9 cellular contexts compared by ENCODE assay signal in the genomic region with DNA sequence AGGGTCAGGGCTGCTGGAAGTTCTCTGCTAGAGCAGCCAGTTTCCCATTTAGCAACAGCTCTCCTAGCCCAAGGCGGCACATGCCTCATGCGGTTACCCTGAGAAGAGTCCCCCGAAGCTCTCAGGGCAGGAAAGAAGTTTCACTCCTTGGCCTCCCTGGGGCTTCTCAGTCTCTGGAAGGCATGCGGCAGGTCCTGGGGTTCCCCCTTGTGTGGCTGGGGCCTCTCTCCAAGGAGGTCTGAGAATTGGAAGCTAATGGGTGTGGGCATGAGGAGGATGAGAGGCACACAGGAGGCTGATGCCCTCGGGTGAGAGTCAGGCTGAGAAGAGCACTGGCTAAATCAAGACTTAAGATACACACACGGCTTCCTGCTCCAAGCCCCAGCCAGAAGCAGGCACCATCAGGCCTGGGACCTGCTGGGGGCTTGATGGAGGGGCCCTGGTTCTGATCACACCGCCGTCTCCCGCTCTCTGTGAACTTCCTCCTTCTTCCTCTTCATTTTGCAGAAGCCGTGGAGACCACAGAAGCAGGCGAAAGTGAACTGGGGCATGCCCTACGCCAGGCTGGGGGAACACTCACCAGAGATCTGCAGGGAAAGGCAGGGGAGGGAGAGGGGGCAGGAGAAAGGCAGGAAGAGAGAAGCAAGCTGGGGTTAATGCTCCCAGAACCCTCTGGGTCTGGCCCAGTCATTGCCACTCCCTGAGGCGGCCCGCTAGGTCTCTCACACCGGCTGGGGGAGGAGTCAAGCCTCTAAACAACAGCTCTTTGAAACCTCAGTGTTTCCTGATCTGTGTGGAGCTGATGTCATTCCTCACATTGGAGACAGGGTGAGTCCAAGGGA. TPM values are rescaled to one million over a fixed set of nuclear protein-coding genes. Genes with fewer than 3 reads are reported as not detected.
DNase-seq lines count a peak whose midpoint lies in the region; ATAC-seq, FAIRE-seq and TF ChIP-seq lines count a peak whose summit lies in the region.
"Had no signal": no experiment of that assay in that cellular context is flagged by ENCODE, and none has a peak within 500 bp of the region (broad histone marks: within the 10 kb centered on the region; RNA-seq: fewer than 3 reads in every experiment).

No MANE protein-coding gene starts in this region.

- no peak overlapping the region for H4K5ac ChIP-seq in H1 (ENCODE audit: insufficient read length, low read depth, low read length)

- no peak for TF ChIP-seq RAD21 in H1 (IDR thresholded peaks at IDR 0.05 in 1 of 2, conservative IDR thresholded peaks at IDR 0.05 in 1 of 2; ENCODE audit: low read depth in 2 of 2, low read length in 2 of 2)

- ATAC-seq in HG02870 (IDR thresholded peaks at IDR 0.05; ENCODE audit: unreplicated experiment) (peak; percentile 70), HG02970 (IDR thresholded peaks at IDR 0.05; ENCODE audit: low FRiP score, unreplicated experiment) (no peak)
- ATAC-seq in natural killer cell treated with Interleukin-12 subunit alpha and Interleukin-12 subunit beta and Interleukin-15 and Interleukin-18, amount 100 ng/mL, for 72 hours, result peak; percentile 85 to 92

- CTCF ChIA-PET in activated CD4-positive, alpha-beta memory T cell treated with anti-CD3 and anti-CD28 coated beads, Interleukin-2, amount 10 ng/mL, durations not matched to agents 7 days and 5 days (lab: Charles Lee), result interaction anchor here (0.5 to 3.2 kb wide), 15 partner anchors 9 to 379 kb away, joined by 3 to 30 read pairs (median 4); no protein-coding TSS in a partner anchor
- CTCF ChIA-PET in H1 (lab: Charles Lee; ENCODE audit: partially characterized antibody), result interaction anchor here (0.8 to 30.2 kb wide), 15 partner anchors 13 to 218 kb away, joined by 3 to 767 read pairs (median 4); partner anchors contain the start of genes BLACAT1 and LEMD1

- DNase-seq in GM12891 (ENCODE audit: insufficient read length, low spot score), result peak; percentile 68
- peak; percentile 95 for DNase-seq in NCI-H510A (lab: John Stamatoyannopoulos, UW)
- DNase-seq in activated CD4-positive, alpha-beta memory T cell treated with anti-CD3 and anti-CD28 coated beads, Interleukin-2, amount 10 ng/mL, durations not matched to agents 7 days and 5 days, result peak; percentile 83
- DNase-seq in H1 (ENCODE audit: low read depth in 1 of 2, low spot score in 2 of 2), result peak in 1 of 2 experiments; percentile 65
- peak; percentile 65 for DNase-seq in natural killer cell treated with Interleukin-12 subunit alpha and Interleukin-12 subunit beta and Interleukin-15 and Interleukin-18, amount 100 ng/mL, for 72 hours (ENCODE audit: low spot score)
- peak; percentile 93 for DNase-seq in testis

- H2BK5ac ChIP-seq in H1 (ENCODE audit: low read depth, low read length), result peak overlapping the region; percentile 69; the same call in 1 of the 2 replicates

- no peak overlapping the region for H3K23ac ChIP-seq in H1 (ENCODE audit: insufficient read length)

- H3K4ac ChIP-seq in H1 (replicated peaks; ENCODE audit: insufficient read length, low read depth, low read length), result no peak overlapping the region

- peak overlapping the region; percentile 88 for H3K27ac Mint-ChIP-seq in activated CD4-positive, alpha-beta memory T cell treated with anti-CD3 and anti-CD28 coated beads, Interleukin-2, amount 10 ng/mL, durations not matched to agents 7 days and 5 days
- H3K27ac Mint-ChIP-seq in natural killer cell treated with Interleukin-12 subunit alpha and Interleukin-12 subunit beta and Interleukin-15 and Interleukin-18, amount 100 ng/mL, for 72 hours, result peak overlapping the region; percentile 61 to 62

- H3K79me1 ChIP-seq in H1 (ENCODE audit: low read depth, low read length), result peaks cover 2% of the 10 kb centered on the region; the same call in 1 of the 2 replicates

- H3K9me3 Mint-ChIP-seq in activated CD4-positive, alpha-beta memory T cell treated with anti-CD3 and anti-CD28 coated beads, Interleukin-2, amount 10 ng/mL, durations not matched to agents 7 days and 5 days, result no peaks in the 10 kb centered on the region
- no peaks in the 10 kb centered on the region for H3K9me3 Mint-ChIP-seq in natural killer cell treated with Interleukin-12 subunit alpha and Interleukin-12 subunit beta and Interleukin-15 and Interleukin-18, amount 100 ng/mL, for 72 hours

- TF ChIP-seq CTCF in H1 (IDR thresholded peaks at IDR 0.05; ENCODE audit: control extremely low read depth in 1 of 3, insufficient read depth in 1 of 3, low read depth in 1 of 3, low read length in 3 of 3) (no peak), testis (IDR thresholded peaks at IDR 0.05) (no peak)

- H3K27ac ChIP-seq in H1 (ENCODE audit: low read depth, low read length) (no peak overlapping the region), testis (peak overlapping the region; percentile 60)

- H3K18ac ChIP-seq in H1 (ENCODE audit: extremely low read depth, low read length), result peak overlapping the region; percentile 85

- H3K79me2 ChIP-seq in H1 (ENCODE audit: control insufficient read depth in 1 of 2, insufficient read depth in 2 of 2, low read length in 2 of 2), result no peaks in the 10 kb centered on the region

- no peak overlapping the region; a peak in 1 of 7 replicates for H3K9ac ChIP-seq in H1 (replicated peaks in 1 of 4; ENCODE audit: extremely low read depth in 1 of 4, low read depth in 3 of 4, low read length in 3 of 4)

- peaks cover 26% of the 10 kb centered on the region for H3K4me1 Mint-ChIP-seq in activated CD4-positive, alpha-beta memory T cell treated with anti-CD3 and anti-CD28 coated beads, Interleukin-2, amount 10 ng/mL, durations not matched to agents 7 days and 5 days
- peaks cover 29 to 33% of the 10 kb centered on the region in 2 donors for H3K4me1 Mint-ChIP-seq in natural killer cell treated with Interleukin-12 subunit alpha and Interleukin-12 subunit beta and Interleukin-15 and Interleukin-18, amount 100 ng/mL, for 72 hours (ENCODE audit: low read depth in 2 of 2)

- H3K27me3 Mint-ChIP-seq in activated CD4-positive, alpha-beta memory T cell treated with anti-CD3 and anti-CD28 coated beads, Interleukin-2, amount 10 ng/mL, durations not matched to agents 7 days and 5 days, result no peaks in the 10 kb centered on the region
- H3K27me3 Mint-ChIP-seq in natural killer cell treated with Interleukin-12 subunit alpha and Interleukin-12 subunit beta and Interleukin-15 and Interleukin-18, amount 100 ng/mL, for 72 hours, result peaks cover 0 to 4% of the 10 kb centered on the region in 2 donors

- H3K4me3 Mint-ChIP-seq in activated CD4-positive, alpha-beta memory T cell treated with anti-CD3 and anti-CD28 coated beads, Interleukin-2, amount 10 ng/mL, durations not matched to agents 7 days and 5 days, result peak overlapping the region; percentile 72
- H3K4me3 Mint-ChIP-seq in natural killer cell treated with Interleukin-12 subunit alpha and Interleukin-12 subunit beta and Interleukin-15 and Interleukin-18, amount 100 ng/mL, for 72 hours, result peak overlapping the region; percentile 80

- TF ChIP-seq EP300 in H1 (IDR thresholded peaks at IDR 0.05; ENCODE audit: borderline replicate concordance in 1 of 2, low read depth in 2 of 2, low read length in 2 of 2), result no peak

- H3K36me3 ChIP-seq in H1 (ENCODE audit: control insufficient read depth in 2 of 4, insufficient read depth in 4 of 4, low read length in 3 of 4), result no peaks in the 10 kb centered on the region; a peak in 1 of 8 replicates
- no peaks in the 10 kb centered on the region for H3K36me3 ChIP-seq in testis (ENCODE audit: low read depth, missing control alignments)

- H2AK5ac ChIP-seq in H1 (ENCODE audit: low read depth, low read length), result 0 out of 2 replicates have a peak overlapping the region, but pooled peaks have one; percentile 32

- peak overlapping the region; percentile 25 to 36; a peak in 1 of 4 replicates for H3K4me2 ChIP-seq in H1 (ENCODE audit: insufficient read depth in 1 of 2, low read depth in 2 of 2, low read length in 2 of 2)

- H3K36me3 Mint-ChIP-seq in activated CD4-positive, alpha-beta memory T cell treated with anti-CD3 and anti-CD28 coated beads, Interleukin-2, amount 10 ng/mL, durations not matched to agents 7 days and 5 days (ENCODE audit: low read depth), result no peaks in the 10 kb centered on the region
- no peaks in the 10 kb centered on the region for H3K36me3 Mint-ChIP-seq in natural killer cell treated with Interleukin-12 subunit alpha and Interleukin-12 subunit beta and Interleukin-15 and Interleukin-18, amount 100 ng/mL, for 72 hours

- H2BK15ac ChIP-seq in H1 (ENCODE audit: low read length), result 0 out of 2 replicates have a peak overlapping the region, but pooled peaks have one; percentile 10

- H3K27me3 ChIP-seq in H1 (replicated peaks in 1 of 4; ENCODE audit: control insufficient read depth in 3 of 4, extremely low read depth in 1 of 4, insufficient read depth in 3 of 4, low read length in 3 of 4) (peaks cover 0 to 10% (median 4%) of the 10 kb centered on the region in 4 experiments; a peak in 1 of 7 replicates), testis (no peaks in the 10 kb centered on the region)

- H4K8ac ChIP-seq in H1 (ENCODE audit: extremely low read depth, insufficient read depth, low read length), result no peak overlapping the region

- no peak overlapping the region for H3K14ac ChIP-seq in H1 (ENCODE audit: insufficient read length)

- H3K56ac ChIP-seq in H1 (replicated peaks; ENCODE audit: insufficient read length, low read depth, low read length), result no peak overlapping the region

- TF ChIP-seq POLR2A in GM12891 (IDR thresholded peaks at IDR 0.05; ENCODE audit: low read depth, low read length), result no peak
- TF ChIP-seq POLR2A in H1 (IDR thresholded peaks at IDR 0.05; ENCODE audit: control extremely low read depth in 1 of 2, low read depth in 2 of 2, low read length in 2 of 2), result 0 out of 3 replicates have a peak, but pooled peaks of 1 of the 2 experiments have one; percentile 17
- no peak for TF ChIP-seq POLR2A in testis (IDR thresholded peaks at IDR 0.05)

- WGBS in H1 (ENCODE audit: extremely low coverage in 1 of 2, insufficient coverage in 1 of 2, insufficient read length in 1 of 2, insufficient replicate concordance in 2 of 2, low coverage in 1 of 2, low lambda C conversion rate in 2 of 2, missing lambda C conversion rate in 1 of 2), 2 experiments, result 74% methylated on average over 15 of the region's 15 CpGs; no CpG with 5 or more reads in 1 of the 2 experiments
- WGBS in testis, 2 donors, result 65 to 80% methylated on average over 13 to 15 of the region's 15 CpGs

- peak overlapping the region; percentile 80; the same call in 1 of the 2 replicates for H2BK12ac ChIP-seq in H1 (ENCODE audit: low read depth, low read length)

- peak overlapping the region; percentile 64; the same call in 1 of the 2 replicates for H2BK20ac ChIP-seq in H1 (ENCODE audit: low read length)

- intact Hi-C loops in testis (cut with DNase I; ENCODE audit: low total_unique reads), result no loop called here

- H3K4me3 ChIP-seq in H1 (ENCODE audit: extremely low read depth in 1 of 4, insufficient read depth in 2 of 4, low read depth in 3 of 4, low read length in 4 of 4) (no peak overlapping the region), testis (no peak overlapping the region)

- H4K20me1 ChIP-seq in H1 (replicated peaks in 1 of 2; ENCODE audit: control insufficient read depth in 1 of 2, insufficient read depth in 2 of 2, low read length in 2 of 2), result peaks cover 0 to 2% of the 10 kb centered on the region in 2 experiments

- H3K4me1 ChIP-seq in H1 (replicated peaks in 1 of 4; ENCODE audit: control insufficient read depth in 3 of 4, insufficient read depth in 4 of 4, low read length in 3 of 4), result peaks cover 40 to 69% (median 53%) of the 10 kb centered on the region in 4 experiments
- H3K4me1 ChIP-seq in testis, result peaks cover 72% of the 10 kb centered on the region

- no peak overlapping the region for H2AFZ ChIP-seq in H1 (ENCODE audit: low read length)

- 0 out of 2 replicates have a peak, but pooled peaks cover 2% of the 10 kb centered on the region for H3K23me2 ChIP-seq in H1 (ENCODE audit: low read depth, low read length)

- no peak overlapping the region for H2BK120ac ChIP-seq in H1 (replicated peaks; ENCODE audit: low read depth, low read length)

- H3K9me3 ChIP-seq in H1 (ENCODE audit: insufficient read depth in 2 of 2, low read depth in 1 of 2, low read length in 1 of 2), result no peaks in the 10 kb centered on the region
- H3K9me3 ChIP-seq in testis, result no peaks in the 10 kb centered on the region

- FAIRE-seq in GM12891 (lab: Jason Lieb, UNC) (no peak), H1 (lab: Jason Lieb, UNC) (no peak)
- FAIRE-seq: TTC549 had no signal

- POLR2A ChIA-PET in activated CD4-positive, alpha-beta memory T cell treated with anti-CD3 and anti-CD28 coated beads, Interleukin-2, amount 10 ng/mL, durations not matched to agents 7 days and 5 days (lab: Charles Lee), result interaction anchor here (0.6 to 2.0 kb wide), 12 partner anchors 10 to 191 kb away, joined by 3 to 12 read pairs (median 4); partner anchors contain the start of genes ELK4 and NUAK2
- POLR2A ChIA-PET in H1 (lab: Charles Lee; ENCODE audit: partially characterized antibody), result interaction anchor here (0.7 to 13.3 kb wide), 10 partner anchors 10 to 90 kb away, joined by 3 to 220 read pairs (median 4); partner anchors contain the start of gene BLACAT1

- peak overlapping the region; percentile 45 for H4K91ac ChIP-seq in H1 (replicated peaks; ENCODE audit: insufficient read length, low read length)

RNA-seq across cellular contexts. Expression of gene BLACAT1, which starts 15.1 kb away (rescaled TPM):
- polyA plus RNA-seq in GM12891 (2012; ENCODE audit: low read depth, missing spikeins), result not detected
- under 1 TPM; 0.55 to 0.65 TPM for total RNA-seq in activated CD4-positive, alpha-beta memory T cell treated with anti-CD3 and anti-CD28 coated beads, Interleukin-2, amount 10 ng/mL, durations not matched to agents 7 days and 5 days
- 3.5 and 3.8 TPM in 2 replicates for total RNA-seq in H1 (2021; fragmentation: NEBNext Ultra II Directional; extraction: Animal tissue kit (Norgen Biotek cat#: 25700))
- polyA plus RNA-seq in H1 (2011; rRNA removed) (6.3 and 10.5 TPM in 2 replicates), testis (ENCODE audit: insufficient read depth, low read depth, low replicate concordance) (5.9 TPM)
- polyA plus RNA-seq in H1 (2011; cell fraction: cytosol; rRNA removed), result 7.2 TPM
- polyA plus RNA-seq in H1 (2011; cell fraction: nucleus; rRNA removed), result 18.7 TPM
- polyA plus RNA-seq in H1 (2012, experiment 1 of 2), result 6.7 to 8.3 TPM (median 7.4 TPM) in 4 replicates
- polyA plus RNA-seq in H1 (2012, experiment 2 of 2), result 5.7 TPM
- polyA plus RNA-seq in H1 (2013, experiment 1 of 2), result 3.9 TPM
- 3.9 TPM for polyA plus RNA-seq in H1 (2013, experiment 2 of 2)
- polyA minus RNA-seq in H1 (2011; rRNA and poly(A)+ RNA removed), result 13.1 and 19.7 TPM in 2 replicates
- polyA minus RNA-seq in H1 (2011; cell fraction: cytosol; rRNA and poly(A)+ RNA removed), result 4.6 TPM
- polyA minus RNA-seq in H1 (2011; cell fraction: nucleus; rRNA and poly(A)+ RNA removed), result 11.3 TPM
- not detected for total RNA-seq in natural killer cell treated with Interleukin-12 subunit alpha and Interleukin-12 subunit beta and Interleukin-15 and Interleukin-18, amount 100 ng/mL, for 72 hours
- 10 to 100 TPM; 14.4 to 15.5 TPM for total RNA-seq in testis

RNA-seq across cellular contexts. Expression of gene LEMD1, which starts 18.8 kb away (rescaled TPM):
- 0.18 TPM for polyA plus RNA-seq in GM12891 (2012; ENCODE audit: low read depth, missing spikeins)
- total RNA-seq in activated CD4-positive, alpha-beta memory T cell treated with anti-CD3 and anti-CD28 coated beads, Interleukin-2, amount 10 ng/mL, durations not matched to agents 7 days and 5 days, result 1 to 10 TPM; 1.1 to 2.2 TPM
- total RNA-seq in H1 (2021; fragmentation: NEBNext Ultra II Directional; extraction: Animal tissue kit (Norgen Biotek cat#: 25700)), result 9.7 and 10.5 TPM in 2 replicates
- polyA plus RNA-seq in H1 (2011; rRNA removed), result 10.0 and 10.8 TPM in 2 replicates
- 10.9 TPM for polyA plus RNA-seq in H1 (2011; cell fraction: cytosol; rRNA removed)
- 23.6 TPM for polyA plus RNA-seq in H1 (2011; cell fraction: nucleus; rRNA removed)
- 10.3 to 15.4 TPM (median 12.6 TPM) in 4 replicates for polyA plus RNA-seq in H1 (2012, experiment 1 of 2)
- 7.8 TPM for polyA plus RNA-seq in H1 (2012, experiment 2 of 2)
- 6.0 TPM for polyA plus RNA-seq in H1 (2013, experiment 1 of 2)
- 5.7 TPM for polyA plus RNA-seq in H1 (2013, experiment 2 of 2)
- polyA minus RNA-seq in H1 (2011; rRNA and poly(A)+ RNA removed), result 14.7 and 17.6 TPM in 2 replicates
- 13.7 TPM for polyA minus RNA-seq in H1 (2011; cell fraction: cytosol; rRNA and poly(A)+ RNA removed)
- 13.6 TPM for polyA minus RNA-seq in H1 (2011; cell fraction: nucleus; rRNA and poly(A)+ RNA removed)
- not detected for total RNA-seq in natural killer cell treated with Interleukin-12 subunit alpha and Interleukin-12 subunit beta and Interleukin-15 and Interleukin-18, amount 100 ng/mL, for 72 hours
- 10 to 100 TPM; 35.2 to 71.1 TPM for total RNA-seq in testis
- polyA plus RNA-seq in testis (ENCODE audit: insufficient read depth, low read depth, low replicate concordance), result 83.2 TPM
